Comparison of ENCODE assay signal across 23 cellular contexts in the genomic region with DNA sequence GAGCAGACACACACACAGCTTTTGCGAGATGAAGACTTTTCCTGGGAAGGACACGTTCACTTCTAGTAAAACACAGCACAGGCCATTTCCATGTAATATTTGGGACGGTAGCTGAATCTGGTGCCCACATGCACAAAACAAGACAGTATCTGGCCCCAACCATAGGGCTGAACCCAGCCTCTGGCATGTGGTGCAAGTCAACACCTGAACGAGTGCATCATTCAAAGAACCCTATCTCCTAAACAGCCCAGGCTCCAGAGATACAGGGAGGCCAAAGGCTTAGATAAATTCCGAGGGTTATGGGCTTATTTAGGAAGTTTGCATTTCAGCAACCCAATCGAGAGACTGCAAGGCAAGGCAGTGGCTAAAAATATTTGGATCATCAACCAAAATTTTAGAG. TPM values are rescaled to one million over a fixed set of nuclear protein-coding genes. Genes with fewer than 3 reads are reported as not detected.
A peak's percentile ranks its signal among the peaks of the same experiment; 100 is the strongest.
DNase-seq lines count a peak whose midpoint lies in the region; ATAC-seq and TF ChIP-seq lines count a peak whose summit lies in the region.
"Had no signal": no experiment of that assay in that cellular context is flagged by ENCODE, and none has a peak within 500 bp of the region (broad histone marks: within the 10 kb centered on the region; RNA-seq: fewer than 3 reads in every experiment).

No MANE protein-coding gene starts in this region.

- 79 to 86% (median 84%) methylated on average over 6 of the region's 6 CpGs for WGBS in spleen, 5 donors

- peak in 1 of 10 experiments; percentile 20 for DNase-seq in CD4-positive, alpha-beta T cell
- DNase-seq in iPS-NIHi7 (ENCODE audit: extremely low spot score): peak; percentile 9
- DNase-seq in spleen: peak; percentile 14
- DNase-seq in AG08395 (ENCODE audit: low spot score): no peak
- no peak for DNase-seq in activated T-helper 1 cell treated with anti-CD3 and anti-CD28 coated beads, Interleukin-12 subunit alpha, Interleukin-12 subunit beta, Interleukin-2, Interleukin-4 antibody, amounts not matched to agents 30 ng/mL and 10 ng/mL and 1 ng/mL, durations not matched to agents 14 hours and 24 hours and 36 hours (ENCODE audit: low spot score)
- DNase-seq: activated CD4-positive, alpha-beta T cell treated with anti-CD3 and anti-CD28 coated beads, Interleukin-2, amount 50 U/mL, for 48 hours; activated T-cell treated with anti-CD3 and anti-CD28 coated beads, Interleukin-2, amount 50 U/mL, for 1 hour; GOT3; mesenchymal stem cell; NCI-H2171; NCI-H524 treated with DMSO at 0.1 percent for 48 hours; NK-92 treated with Interleukin-12 subunit alpha and Interleukin-12 subunit beta, amount 100 ng/mL, for 24 hours; PC-9; Right ventricle myocardium superior; small intestine; stimulated activated CD4-positive, alpha-beta T cell treated with anti-CD3 and anti-CD28 coated beads, Interleukin-2, amount 100 ng/mL, for 24 hours had no signal

- peaks cover 6% of the 10 kb centered on the region for H3K9me3 ChIP-seq in CD4-positive, alpha-beta T cell (ENCODE audit: control insufficient read depth, low read length)
- H3K9me3 ChIP-seq in spleen: peaks cover 0 to 15% (median 12%) of the 10 kb centered on the region in 8 donors

- no peak overlapping the region for H3K27ac ChIP-seq in CD4-positive, alpha-beta T cell (ENCODE audit: low read depth, low read length)
- no peak overlapping the region for H3K27ac ChIP-seq in spleen
- H3K27ac ChIP-seq: KMS-11, PC-9 had no signal

- peaks cover 4% of the 10 kb centered on the region for H3K27me3 Mint-ChIP-seq in CD4-positive, alpha-beta T cell
- H3K27me3 Mint-ChIP-seq in IgD-negative memory B cell: no peaks in the 10 kb centered on the region
- peaks cover 7% of the 10 kb centered on the region for H3K27me3 Mint-ChIP-seq in activated T-helper 1 cell treated with anti-CD3 and anti-CD28 coated beads, Interleukin-12 subunit alpha, Interleukin-12 subunit beta, Interleukin-2, Interleukin-4 antibody, amounts not matched to agents 30 ng/mL and 10 ng/mL and 1 ng/mL, durations not matched to agents 14 hours and 24 hours and 36 hours (ENCODE audit: insufficient read depth)
- H3K27me3 Mint-ChIP-seq: dendritic cell treated with granulocyte-macrophage colony-stimulating factor and Interleukin-4, amounts not matched to agents 40 ng/mL and 50 ng/mL, for 4 days had no signal

- TF ChIP-seq CTCF in CD4-positive, alpha-beta T cell (IDR thresholded peaks at IDR 0.05): no peak
- no peak for TF ChIP-seq CTCF in spleen (IDR thresholded peaks at IDR 0.05 in 8 of 11, conservative IDR thresholded peaks at IDR 0.05 in 3 of 11)

- H3K27ac Mint-ChIP-seq in CD4-positive, alpha-beta T cell: no peak overlapping the region
- no peak overlapping the region for H3K27ac Mint-ChIP-seq in IgD-negative memory B cell
- no peak overlapping the region for H3K27ac Mint-ChIP-seq in activated T-helper 1 cell treated with anti-CD3 and anti-CD28 coated beads, Interleukin-12 subunit alpha, Interleukin-12 subunit beta, Interleukin-2, Interleukin-4 antibody, amounts not matched to agents 30 ng/mL and 10 ng/mL and 1 ng/mL, durations not matched to agents 14 hours and 24 hours and 36 hours
- H3K27ac Mint-ChIP-seq: activated naive CD4-positive, alpha-beta T cell treated with anti-CD3 and anti-CD28 coated beads, Interleukin-2, amount 50 U/mL, for 72 hours; CD14-positive monocyte; dendritic cell treated with granulocyte-macrophage colony-stimulating factor and Interleukin-4, amounts not matched to agents 40 ng/mL and 50 ng/mL, for 4 days had no signal

- TF ChIP-seq POLR2A in spleen (IDR thresholded peaks at IDR 0.05): no peak

- POLR2A ChIA-PET in CD4-positive, alpha-beta T cell (lab: Charles Lee): no interaction called here

- peak overlapping the region; percentile 86 for H3K4me3 Mint-ChIP-seq in CD4-positive, alpha-beta T cell
- peak overlapping the region in 3 of 4 donors; percentile 51 to 77 (median 72) for H3K4me3 Mint-ChIP-seq in IgD-negative memory B cell
- no peak overlapping the region for H3K4me3 Mint-ChIP-seq in activated T-helper 1 cell treated with anti-CD3 and anti-CD28 coated beads, Interleukin-12 subunit alpha, Interleukin-12 subunit beta, Interleukin-2, Interleukin-4 antibody, amounts not matched to agents 30 ng/mL and 10 ng/mL and 1 ng/mL, durations not matched to agents 14 hours and 24 hours and 36 hours
- H3K4me3 Mint-ChIP-seq: CD14-positive monocyte; dendritic cell treated with granulocyte-macrophage colony-stimulating factor and Interleukin-4, amounts not matched to agents 40 ng/mL and 50 ng/mL, for 4 days had no signal

- no peaks in the 10 kb centered on the region for H3K27me3 ChIP-seq in CD4-positive, alpha-beta T cell (ENCODE audit: control insufficient read depth, insufficient read depth, low read length)
- no peaks in the 10 kb centered on the region for H3K27me3 ChIP-seq in spleen (replicated peaks in 1 of 7)

- peaks cover 9 to 21% (median 17%) of the 10 kb centered on the region in 6 donors for H3K4me1 ChIP-seq in spleen

- no peak for ATAC-seq in CD4-positive, alpha-beta T cell (ENCODE audit: poor library complexity)
- no peak for ATAC-seq in HG03469 (IDR thresholded peaks at IDR 0.05; ENCODE audit: unreplicated experiment)
- ATAC-seq: activated naive CD4-positive, alpha-beta T cell treated with anti-CD3 and anti-CD28 coated beads, Interleukin-2, amount 50 U/mL, for 72 hours had no signal

- CTCF ChIA-PET in CD4-positive, alpha-beta T cell (lab: Charles Lee): no interaction called here

- H3K4me3 ChIP-seq in spleen: no peak overlapping the region
- H3K4me3 ChIP-seq: cardiac muscle cell, PC-9 had no signal

- peaks cover 0 to 8% (median 0%) of the 10 kb centered on the region in 6 donors for H3K36me3 ChIP-seq in spleen
- H3K36me3 ChIP-seq: cardiac muscle cell had no signal

- H3K4me1 Mint-ChIP-seq in CD4-positive, alpha-beta T cell (ENCODE audit: low read depth): peaks cover 14% of the 10 kb centered on the region
- H3K4me1 Mint-ChIP-seq in IgD-negative memory B cell: peaks cover 0 to 14% (median 7%) of the 10 kb centered on the region in 3 donors
- H3K4me1 Mint-ChIP-seq in activated T-helper 1 cell treated with anti-CD3 and anti-CD28 coated beads, Interleukin-12 subunit alpha, Interleukin-12 subunit beta, Interleukin-2, Interleukin-4 antibody, amounts not matched to agents 30 ng/mL and 10 ng/mL and 1 ng/mL, durations not matched to agents 14 hours and 24 hours and 36 hours (ENCODE audit: low read depth): peaks cover 13% of the 10 kb centered on the region

- H3K36me3 Mint-ChIP-seq in CD4-positive, alpha-beta T cell (ENCODE audit: low read depth): peaks cover 4% of the 10 kb centered on the region
- no peaks in the 10 kb centered on the region for H3K36me3 Mint-ChIP-seq in IgD-negative memory B cell
- H3K36me3 Mint-ChIP-seq in activated T-helper 1 cell treated with anti-CD3 and anti-CD28 coated beads, Interleukin-12 subunit alpha, Interleukin-12 subunit beta, Interleukin-2, Interleukin-4 antibody, amounts not matched to agents 30 ng/mL and 10 ng/mL and 1 ng/mL, durations not matched to agents 14 hours and 24 hours and 36 hours (ENCODE audit: low read depth): peaks cover 13% of the 10 kb centered on the region

- H3K9me3 Mint-ChIP-seq in CD4-positive, alpha-beta T cell: peaks cover 2% of the 10 kb centered on the region
- peaks cover 0 to 9% (median 6%) of the 10 kb centered on the region in 3 donors for H3K9me3 Mint-ChIP-seq in IgD-negative memory B cell
- peaks cover under 1% of the 10 kb centered on the region for H3K9me3 Mint-ChIP-seq in activated T-helper 1 cell treated with anti-CD3 and anti-CD28 coated beads, Interleukin-12 subunit alpha, Interleukin-12 subunit beta, Interleukin-2, Interleukin-4 antibody, amounts not matched to agents 30 ng/mL and 10 ng/mL and 1 ng/mL, durations not matched to agents 14 hours and 24 hours and 36 hours

- intact Hi-C loops in CD4-positive, alpha-beta T cell (cut with DNase I, micrococcal nuclease): no loop called here
- intact Hi-C loops in spleen (cut with DNase I; ENCODE audit: low total_unique reads): no loop called here
- intact Hi-C loops in activated T-helper 1 cell treated with anti-CD3 and anti-CD28 coated beads, Interleukin-12 subunit alpha, Interleukin-12 subunit beta, Interleukin-2, Interleukin-4 antibody, amounts not matched to agents 30 ng/mL and 10 ng/mL and 1 ng/mL, durations not matched to agents 14 hours and 24 hours and 36 hours (cut with micrococcal nuclease): loop anchor here (10.0 kb wide), 2 partner anchors 187 to 637 kb away; no protein-coding TSS in a partner anchor

RNA-seq across cellular contexts. Expression of gene TFDP1, which starts 2.7 kb away (rescaled TPM):
- 10 to 100 TPM; 17.6 to 20.0 TPM for total RNA-seq in CD4-positive, alpha-beta T cell
- polyA plus RNA-seq in IgD-negative memory B cell (66.9 TPM), spleen (10 to 100 TPM; 21.7 to 42.4 (median 40.1) TPM)
- total RNA-seq in spleen: 10 to 100 TPM; 47.5 to 91.7 (median 59.4) TPM
- total RNA-seq in activated T-helper 1 cell treated with anti-CD3 and anti-CD28 coated beads, Interleukin-12 subunit alpha, Interleukin-12 subunit beta, Interleukin-2, Interleukin-4 antibody, amounts not matched to agents 30 ng/mL and 10 ng/mL and 1 ng/mL, durations not matched to agents 14 hours and 24 hours and 36 hours: 171 and 173 TPM in 2 replicates

Comparison
In these comparisons a context has a peak if more than half of its experiments do, and no peak if none do; other contexts are left out.
1. DNase-seq: peak in iPS-NIHi7 (single experiment) and spleen (single experiment); none in AG08395 (single experiment) and activated T-helper 1 cell treated with anti-CD3 and anti-CD28 coated beads, Interleukin-12 subunit alpha, Interleukin-12 subunit beta, Interleukin-2, Interleukin-4 antibody, amounts not matched to agents 30 ng/mL and 10 ng/mL and 1 ng/mL, durations not matched to agents 14 hours and 24 hours and 36 hours (single experiment).